ENCODE assay signal across 19 cellular contexts in the genomic region with DNA sequence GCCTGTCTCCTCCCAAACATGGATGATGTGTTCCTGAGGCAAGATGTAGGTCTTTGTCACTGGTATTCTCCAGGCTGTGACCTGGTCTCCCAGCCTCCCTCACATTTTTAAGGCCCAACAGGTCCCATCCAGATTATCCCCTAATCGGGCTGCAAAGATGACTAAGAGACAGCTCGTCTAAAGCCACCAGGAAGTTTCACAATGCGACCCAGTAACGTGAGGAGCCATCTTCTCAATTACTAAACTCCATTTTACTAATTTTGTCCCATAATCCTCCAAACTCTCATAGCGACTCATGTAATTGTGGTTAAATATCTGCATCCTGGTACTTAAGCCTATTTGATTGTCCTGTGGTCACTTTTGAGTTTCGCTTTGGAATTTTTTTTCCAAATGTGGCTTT. TPM values are rescaled to one million over a fixed set of nuclear protein-coding genes. Genes with fewer than 3 reads are reported as not detected.
DNase-seq lines count a peak whose midpoint lies in the region; ATAC-seq and TF ChIP-seq lines count a peak whose summit lies in the region.
"Had no signal": no experiment of that assay in that cellular context is flagged by ENCODE, and none has a peak within 500 bp of the region (broad histone marks: within the 10 kb centered on the region; RNA-seq: fewer than 3 reads in every experiment).

No MANE protein-coding gene starts in this region.

- DNase-seq in BJ (ENCODE audit: low read depth): peak; percentile 2
- peak; percentile 32 for DNase-seq in HCEC 1CT
- DNase-seq in Panc1 (ENCODE audit: low read depth, low spot score): no peak
- peak; percentile 42 for DNase-seq in iris pigment epithelial cell (ENCODE audit: low read depth)
- no peak for DNase-seq in HEK293T (ENCODE audit: extremely low spot score)
- DNase-seq in breast epithelium (ENCODE audit: low spot score in 2 of 2): no peak
- DNase-seq: activated naive CD8-positive, alpha-beta T cell treated with anti-CD3 and anti-CD28 coated beads, Interleukin-2, amount 50 U/mL, for 24 hours; CD8-positive, alpha-beta memory T cell; colonic mucosa; DMS53; endodermal cell; NCI-H2029; T-helper 9 cell had no signal

- no peaks in the 10 kb centered on the region for H3K27me3 ChIP-seq in BJ (ENCODE audit: control insufficient read depth, insufficient read depth, low read length)
- no peaks in the 10 kb centered on the region for H3K27me3 ChIP-seq in Panc1 (ENCODE audit: control insufficient read depth, insufficient read depth, low read length)
- H3K27me3 ChIP-seq in breast epithelium: no peaks in the 10 kb centered on the region
- H3K27me3 ChIP-seq: colonic mucosa, right lobe of liver, testis had no signal

- no peak overlapping the region for H3K4me3 ChIP-seq in BJ (ENCODE audit: low read depth, low read length)
- H3K4me3 ChIP-seq in Panc1 (ENCODE audit: low read depth in 2 of 2, low read length in 2 of 2): no peak overlapping the region
- no peak overlapping the region for H3K4me3 ChIP-seq in breast epithelium
- H3K4me3 ChIP-seq: colonic mucosa, right lobe of liver, testis had no signal

- no peaks in the 10 kb centered on the region for H3K4me1 ChIP-seq in Panc1 (ENCODE audit: control insufficient read depth, insufficient read depth, low read length)
- H3K4me1 ChIP-seq in breast epithelium: no peaks in the 10 kb centered on the region
- H3K4me1 ChIP-seq: colonic mucosa, parathyroid adenoma, right lobe of liver, testis had no signal

- H3K9me3 ChIP-seq in Panc1 (ENCODE audit: control insufficient read depth, insufficient read depth, low read depth, low read length) (no peaks in the 10 kb centered on the region), breast epithelium (no peaks in the 10 kb centered on the region)
- H3K9me3 ChIP-seq: colonic mucosa, right lobe of liver, testis had no signal

- POLR2A ChIA-PET in BJ (lab: Charles Lee): no interaction called here
- POLR2A ChIA-PET in Panc1 (lab: Charles Lee): no interaction called here
- POLR2A ChIA-PET in HEK293T (lab: Yijun Ruan, JAX): no interaction called here

- TF ChIP-seq CTCF in BJ (IDR thresholded peaks at IDR 0.05; ENCODE audit: insufficient read depth, low read depth, low read length): no peak
- no peak for TF ChIP-seq CTCF in Panc1 (IDR thresholded peaks at IDR 0.05)
- TF ChIP-seq CTCF in breast epithelium (IDR thresholded peaks at IDR 0.05): no peak

- H3K27ac ChIP-seq in Panc1 (ENCODE audit: low read length) (no peak overlapping the region), breast epithelium (no peak overlapping the region)
- H3K27ac ChIP-seq: colonic mucosa, parathyroid adenoma, right lobe of liver, testis had no signal

- in situ Hi-C loops in Panc1 (cut with HindIII; ENCODE audit: low pct_unique_long_range_greater_than_20kb, low sequenced_read_pairs): no loop called here

- intact Hi-C loops in Panc1 (cut with micrococcal nuclease; ENCODE audit: unreplicated experiment) (no loop called here), breast epithelium (cut with DNase I; ENCODE audit: low total_unique reads) (no loop called here)

- TF ChIP-seq POLR2A in breast epithelium (IDR thresholded peaks at IDR 0.05): no peak

- BruUV-seq in Panc1 (replicated peaks; lab: Mats Ljungman, UMichigan): TSS peak; percentile 51

- peaks cover 47% of the 10 kb centered on the region for H3K36me3 ChIP-seq in BJ (ENCODE audit: control insufficient read depth, insufficient read depth, low read length)
- H3K36me3 ChIP-seq in Panc1 (ENCODE audit: control insufficient read depth, insufficient read depth, low read length): peaks cover 28% of the 10 kb centered on the region
- peaks cover 15% of the 10 kb centered on the region for H3K36me3 ChIP-seq in breast epithelium

- ATAC-seq in Panc1 (no peak), GM18858 (IDR thresholded peaks at IDR 0.05; ENCODE audit: unreplicated experiment) (no peak)
- ATAC-seq: activated naive CD8-positive, alpha-beta T cell treated with anti-CD3 and anti-CD28 coated beads, Interleukin-2, amount 50 U/mL, for 24 hours; left lobe of liver; right lobe of liver had no signal

- CTCF ChIA-PET in BJ (lab: Yijun Ruan, JAX) (interaction anchor here (0.8 to 0.9 kb wide), 2 partner anchors 104 to 175 kb away, joined by 3 read pairs; no protein-coding TSS in a partner anchor), Panc1 (lab: Charles Lee) (no interaction called here), HEK293T (lab: Yijun Ruan, JAX) (no interaction called here)

TF ChIP-seq in HEK293T, 16 proteins besides CTCF, POLR2A, EP300 and RAD21:
- TF ChIP-seq ARNT (IDR thresholded peaks at IDR 0.05) (no peak), FOXM1 (IDR thresholded peaks at IDR 0.05; ENCODE audit: borderline replicate concordance) (no peak), BHLHE40 (IDR thresholded peaks at IDR 0.05; ENCODE audit: borderline replicate concordance) (no peak), FOXA1 (IDR thresholded peaks at IDR 0.05) (no peak), LEF1 (IDR thresholded peaks at IDR 0.05; ENCODE audit: borderline replicate concordance) (no peak), CTBP1 (IDR thresholded peaks at IDR 0.05; ENCODE audit: borderline replicate concordance) (no peak), ZNF384 (IDR thresholded peaks at IDR 0.05) (no peak), TARDBP (IDR thresholded peaks at IDR 0.05) (no peak), FOXK2 (IDR thresholded peaks at IDR 0.05) (no peak), ELF4 (IDR thresholded peaks at IDR 0.05) (no peak), SUZ12 (IDR thresholded peaks at IDR 0.05) (no peak), L3MBTL2 (conservative IDR thresholded peaks at IDR 0.05) (no peak)
- TF ChIP-seq, protein P1, sequence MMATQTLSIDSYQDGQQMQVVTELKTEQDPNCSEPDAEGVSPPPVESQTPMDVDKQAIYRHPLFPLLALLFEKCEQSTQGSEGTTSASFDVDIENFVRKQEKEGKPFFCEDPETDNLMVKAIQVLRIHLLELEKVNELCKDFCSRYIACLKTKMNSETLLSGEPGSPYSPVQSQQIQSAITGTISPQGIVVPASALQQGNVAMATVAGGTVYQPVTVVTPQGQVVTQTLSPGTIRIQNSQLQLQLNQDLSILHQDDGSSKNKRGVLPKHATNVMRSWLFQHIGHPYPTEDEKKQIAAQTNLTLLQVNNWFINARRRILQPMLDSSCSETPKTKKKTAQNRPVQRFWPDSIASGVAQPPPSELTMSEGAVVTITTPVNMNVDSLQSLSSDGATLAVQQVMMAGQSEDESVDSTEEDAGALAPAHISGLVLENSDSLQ (IDR thresholded peaks at IDR 0.05): no peak

RNA-seq across cellular contexts. Expression of gene PLA2G4F, which starts 8.6 kb away (rescaled TPM):
- polyA plus RNA-seq in BJ (2011; rRNA removed): not detected in 2 replicates
- not detected in 2 replicates for polyA minus RNA-seq in BJ (2011; rRNA and poly(A)+ RNA removed)
- total RNA-seq in Panc1 (2021; ENCODE audit: unreplicated experiment): not detected
- polyA plus RNA-seq in Panc1 (2012; ENCODE audit: insufficient read length): not detected
- 1 to 10 TPM in 2 of 3 donors, under 1 TPM in 1; under 0.01 to 2.0 (median 1.8) TPM for total RNA-seq in breast epithelium
- total RNA-seq: activated T-helper 2 cell treated with anti-CD3 and anti-CD28 coated beads, Interferon-gamma antibody, Interleukin-2, Interleukin-4, amounts not matched to agents 10 μg/mL and 5 μg/mL and 100 μg/mL, durations not matched to agents 14 hours and 24 hours and 36 hours; CD8-positive, alpha-beta memory T cell; right lobe of liver had no signal
- polyA plus RNA-seq: CD8-positive, alpha-beta memory T cell had no signal

RNA-seq across cellular contexts. Expression of gene VPS39, which starts 43.0 kb away (rescaled TPM):
- 54.7 and 79.5 TPM in 2 replicates for polyA plus RNA-seq in BJ (2011; rRNA removed)
- polyA minus RNA-seq in BJ (2011; rRNA and poly(A)+ RNA removed): 41.1 and 42.4 TPM in 2 replicates
- 55.2 TPM for total RNA-seq in Panc1 (2021; ENCODE audit: unreplicated experiment)
- polyA plus RNA-seq in Panc1 (2012; ENCODE audit: insufficient read length): 40.6 TPM
- 100 to 1,000 TPM in 1 of 3 donors, 10 to 100 TPM in 2; 79.0 to 116 (median 89.9) TPM for total RNA-seq in breast epithelium

Comparison
In these comparisons a context has a peak if more than half of its experiments do, and no peak if none do; other contexts are left out.
1. DNase-seq: peak in BJ (single experiment), HCEC 1CT (single experiment) and iris pigment epithelial cell (single experiment); none in Panc1 (single experiment), HEK293T (single experiment) and breast epithelium (0 of 2).